In the genomic region with DNA sequence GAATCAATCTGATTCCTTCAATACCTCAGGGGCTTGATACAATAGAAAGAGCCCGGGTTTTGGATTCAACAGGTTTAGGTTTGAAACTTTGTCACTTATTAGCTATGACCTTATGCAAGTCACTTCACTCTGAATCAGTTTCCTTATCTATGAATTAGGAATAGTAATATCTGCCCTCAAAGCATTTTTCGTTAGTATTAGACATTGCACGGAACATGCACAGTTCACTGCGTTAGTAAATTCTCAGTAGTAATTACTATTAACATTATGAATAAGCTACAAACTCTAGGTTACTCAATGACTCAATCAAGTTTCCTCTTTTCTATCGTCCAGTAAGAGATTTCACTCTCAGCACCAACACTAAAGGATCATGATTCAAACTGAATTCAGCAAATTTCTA, we compare ENCODE assay signal across 12 cellular contexts.
DNase-seq lines count a peak whose midpoint lies in the region; ATAC-seq and TF ChIP-seq lines count a peak whose summit lies in the region.
"Had no signal": no experiment of that assay in that cellular context is flagged by ENCODE, and none has a peak within 500 bp of the region (broad histone marks: within the 10 kb centered on the region; RNA-seq: fewer than 3 reads in every experiment).

No MANE protein-coding gene starts in this region.

- H3K36me3 ChIP-seq in endodermal cell (ENCODE audit: control insufficient read depth, insufficient read depth, low read length) = peaks cover 48% of the 10 kb centered on the region

- TF ChIP-seq CTCF in GM12865 (IDR thresholded peaks at IDR 0.05; ENCODE audit: insufficient read depth, low read depth, low read length, missing control alignments) (no peak), endodermal cell (conservative IDR thresholded peaks at IDR 0.05) (no peak)

- DNase-seq in GM12865 (ENCODE audit: low read depth) (peak; percentile 75), endodermal cell (no peak), RKO (ENCODE audit: low spot score) (no peak)
- no peak for DNase-seq in activated CD4-positive, alpha-beta memory T cell treated with anti-CD3 and anti-CD28 coated beads, Interleukin-2, amount 10 ng/mL, durations not matched to agents 7 days and 5 days
- DNase-seq: NCI-H510A treated with DMSO at 0.1 percent for 48 hours had no signal

- H3K36me3 Mint-ChIP-seq in activated CD4-positive, alpha-beta memory T cell treated with anti-CD3 and anti-CD28 coated beads, Interleukin-2, amount 10 ng/mL, durations not matched to agents 7 days and 5 days (ENCODE audit: low read depth) = peaks cover 62% of the 10 kb centered on the region
- H3K36me3 Mint-ChIP-seq in endodermal cell (ENCODE audit: low read depth) = peaks cover 29% of the 10 kb centered on the region

- POLR2A ChIA-PET in activated CD4-positive, alpha-beta memory T cell treated with anti-CD3 and anti-CD28 coated beads, Interleukin-2, amount 10 ng/mL, durations not matched to agents 7 days and 5 days (lab: Charles Lee) = no interaction called here

- H3K4me3 ChIP-seq in GM12865 (ENCODE audit: low read depth, low read length) (no peak overlapping the region), endodermal cell (ENCODE audit: low read length) (no peak overlapping the region)
- H3K4me3 ChIP-seq: cardiac muscle cell had no signal

- peaks cover 34% of the 10 kb centered on the region for H3K4me1 Mint-ChIP-seq in activated CD4-positive, alpha-beta memory T cell treated with anti-CD3 and anti-CD28 coated beads, Interleukin-2, amount 10 ng/mL, durations not matched to agents 7 days and 5 days
- H3K4me1 Mint-ChIP-seq in endodermal cell = peaks cover 16% of the 10 kb centered on the region

- no peak overlapping the region for H3K27ac Mint-ChIP-seq in activated CD4-positive, alpha-beta memory T cell treated with anti-CD3 and anti-CD28 coated beads, Interleukin-2, amount 10 ng/mL, durations not matched to agents 7 days and 5 days
- H3K27ac Mint-ChIP-seq in endodermal cell = no peak overlapping the region

- no peaks in the 10 kb centered on the region for H3K9me3 ChIP-seq in endodermal cell (ENCODE audit: control insufficient read depth, low read length)

- no peak overlapping the region for H3K4me3 Mint-ChIP-seq in activated CD4-positive, alpha-beta memory T cell treated with anti-CD3 and anti-CD28 coated beads, Interleukin-2, amount 10 ng/mL, durations not matched to agents 7 days and 5 days
- no peak overlapping the region for H3K4me3 Mint-ChIP-seq in endodermal cell

- H3K27me3 ChIP-seq in endodermal cell (ENCODE audit: control insufficient read depth, insufficient read depth, low read length, poor library complexity, severe bottlenecking) = no peaks in the 10 kb centered on the region
- H3K27me3 ChIP-seq: cardiac muscle cell had no signal

- CTCF ChIA-PET in activated CD4-positive, alpha-beta memory T cell treated with anti-CD3 and anti-CD28 coated beads, Interleukin-2, amount 10 ng/mL, durations not matched to agents 7 days and 5 days (lab: Charles Lee) = no interaction called here

- H3K9ac ChIP-seq in endodermal cell (ENCODE audit: extremely low read depth, low read length, poor library complexity, severe bottlenecking) = no peak overlapping the region

- H3K9me3 Mint-ChIP-seq in activated CD4-positive, alpha-beta memory T cell treated with anti-CD3 and anti-CD28 coated beads, Interleukin-2, amount 10 ng/mL, durations not matched to agents 7 days and 5 days = no peaks in the 10 kb centered on the region
- H3K9me3 Mint-ChIP-seq in endodermal cell = no peaks in the 10 kb centered on the region

- H3K27me3 Mint-ChIP-seq in activated CD4-positive, alpha-beta memory T cell treated with anti-CD3 and anti-CD28 coated beads, Interleukin-2, amount 10 ng/mL, durations not matched to agents 7 days and 5 days = no peaks in the 10 kb centered on the region
- no peaks in the 10 kb centered on the region for H3K27me3 Mint-ChIP-seq in endodermal cell (ENCODE audit: insufficient read depth)

- 80 to 89% methylated on average over 1 to 5 of the region's 5 CpGs for WGBS in endodermal cell (ENCODE audit: insufficient coverage in 1 of 2, insufficient read length in 1 of 2), 2 experiments

- ATAC-seq in GM19351 (IDR thresholded peaks at IDR 0.05; ENCODE audit: unreplicated experiment) (peak; percentile 73), HG02623 (IDR thresholded peaks at IDR 0.05; ENCODE audit: unreplicated experiment) (peak; percentile 56), HG03432 (IDR thresholded peaks at IDR 0.05; ENCODE audit: unreplicated experiment) (peak; percentile 85), HG02970 (IDR thresholded peaks at IDR 0.05; ENCODE audit: low FRiP score, unreplicated experiment) (no peak)
- ATAC-seq: Right ventricle myocardium inferior had no signal

- no peak overlapping the region for H3K27ac ChIP-seq in endodermal cell (ENCODE audit: low read depth, low read length)
- H3K27ac ChIP-seq: cardiac muscle cell, VCaP had no signal

- H3K4me1 ChIP-seq in endodermal cell (ENCODE audit: control insufficient read depth, insufficient read depth, low read length) = peaks cover 5% of the 10 kb centered on the region
